Comparison of ENCODE assay signal across 1 cellular context in genomic region chr16:20001856-20002707, GRCh38.
TF ChIP-seq lines count a peak whose summit lies in the region.

No MANE protein-coding gene starts in this region.

TF ChIP-seq in HepG2, 621 proteins besides CTCF, POLR2A, EP300 and RAD21 (continued from another document and continues in another):
- peak; percentile 79 for TF ChIP-seq ZNF687 (CRISPR knock-in tag; IDR thresholded peaks at IDR 0.05)
- no peak for TF ChIP-seq ZNF12 (CRISPR knock-in tag; IDR thresholded peaks at IDR 0.05)
- no peak for TF ChIP-seq BCLAF1 (IDR thresholded peaks at IDR 0.05)
- TF ChIP-seq KIAA2018 (CRISPR knock-in tag; IDR thresholded peaks at IDR 0.05; ENCODE audit: borderline replicate concordance): no peak
- TF ChIP-seq FOXO1 (CRISPR knock-in tag; IDR thresholded peaks at IDR 0.05): no peak
- TF ChIP-seq NCOA2 (CRISPR knock-in tag; IDR thresholded peaks at IDR 0.05): no peak
- 0 out of 2 replicates have a peak, but pooled peaks have one; percentile 55 for TF ChIP-seq ZSCAN25 (CRISPR knock-in tag; IDR thresholded peaks at IDR 0.05)
- TF ChIP-seq ZNF136 (CRISPR knock-in tag; IDR thresholded peaks at IDR 0.05; ENCODE audit: low read depth): no peak
- TF ChIP-seq KLF11 (CRISPR knock-in tag; IDR thresholded peaks at IDR 0.05): no peak
- TF ChIP-seq FLYWCH1 (CRISPR knock-in tag; IDR thresholded peaks at IDR 0.05): no peak
- no peak for TF ChIP-seq FOXO4 (CRISPR knock-in tag; conservative IDR thresholded peaks at IDR 0.05)
- no peak for TF ChIP-seq RFXAP (CRISPR knock-in tag; IDR thresholded peaks at IDR 0.05; ENCODE audit: borderline replicate concordance)
- TF ChIP-seq KLF13 (CRISPR knock-in tag; IDR thresholded peaks at IDR 0.05): no peak
- no peak for TF ChIP-seq BRCA1 (CRISPR knock-in tag; IDR thresholded peaks at IDR 0.05)
- no peak; the same call in 1 of the 2 replicates for TF ChIP-seq YEATS4 (CRISPR knock-in tag; IDR thresholded peaks at IDR 0.05; ENCODE audit: borderline replicate concordance)
- no peak for TF ChIP-seq RERE (CRISPR knock-in tag; IDR thresholded peaks at IDR 0.05; ENCODE audit: low read depth)
- TF ChIP-seq NCOA1 (CRISPR knock-in tag; IDR thresholded peaks at IDR 0.05): no peak
- no peak for TF ChIP-seq ZBTB7A (CRISPR knock-in tag; IDR thresholded peaks at IDR 0.05)
- TF ChIP-seq ZBED4 (CRISPR knock-in tag; IDR thresholded peaks at IDR 0.05; ENCODE audit: borderline replicate concordance): no peak
- no peak for TF ChIP-seq SIX4 (CRISPR knock-in tag; IDR thresholded peaks at IDR 0.05)
- no peak for TF ChIP-seq SOX6 (IDR thresholded peaks at IDR 0.05)
- TF ChIP-seq SOX6 (CRISPR knock-in tag; IDR thresholded peaks at IDR 0.05): no peak
- TF ChIP-seq LCORL (IDR thresholded peaks at IDR 0.05): no peak
- peak; percentile 23; the same call in 1 of the 2 replicates for TF ChIP-seq LCORL (CRISPR knock-in tag; IDR thresholded peaks at IDR 0.05)
- TF ChIP-seq TCF12 (IDR thresholded peaks at IDR 0.05): no peak
- TF ChIP-seq TCF12 (CRISPR knock-in tag; IDR thresholded peaks at IDR 0.05): no peak
- TF ChIP-seq DRAP1 (CRISPR knock-in tag; IDR thresholded peaks at IDR 0.05): no peak
- no peak for TF ChIP-seq TMF1 (CRISPR knock-in tag; IDR thresholded peaks at IDR 0.05; ENCODE audit: low read depth)
- TF ChIP-seq FOXK2 (IDR thresholded peaks at IDR 0.05): no peak
